ENCODE assay signal across 12 cellular contexts in genomic region chr9:127583605-127584053, GRCh38. TPM values are rescaled to one million over a fixed set of nuclear protein-coding genes. Genes with fewer than 3 reads are reported as not detected.
DNase-seq lines count a peak whose midpoint lies in the region; ATAC-seq and TF ChIP-seq lines count a peak whose summit lies in the region.
"Had no signal": no experiment of that assay in that cellular context is flagged by ENCODE, and none has a peak within 500 bp of the region (broad histone marks: within the 10 kb centered on the region; RNA-seq: fewer than 3 reads in every experiment).

No MANE protein-coding gene starts in this region.

- H3K27me3 Mint-ChIP-seq in CD4-positive, alpha-beta memory T cell = peaks cover 0 to 5% of the 10 kb centered on the region in 2 donors

- no peaks in the 10 kb centered on the region for H3K36me3 Mint-ChIP-seq in CD4-positive, alpha-beta memory T cell

- H3K4me1 ChIP-seq in GM23248 (ENCODE audit: insufficient read depth) (peaks cover 34% of the 10 kb centered on the region), RWPE2 (ENCODE audit: insufficient read depth, poor library complexity, severe bottlenecking) (peaks cover 27% of the 10 kb centered on the region), rectal smooth muscle tissue (ENCODE audit: control insufficient read depth, insufficient read depth, low read length) (peaks cover 12% of the 10 kb centered on the region)
- peaks cover 13% of the 10 kb centered on the region for H3K4me1 ChIP-seq in CD4-positive, alpha-beta memory T cell (ENCODE audit: insufficient read depth, low read length)

- intact Hi-C loops in CD4-positive, alpha-beta memory T cell (cut with micrococcal nuclease) = loop anchor here (10.0 kb wide), 1 partner anchor 369 kb away; no protein-coding TSS in a partner anchor

- H3K9me3 ChIP-seq in GM23248 (ENCODE audit: low read depth) (no peaks in the 10 kb centered on the region), RWPE2 (ENCODE audit: severe bottlenecking) (peaks cover 7% of the 10 kb centered on the region)
- no peaks in the 10 kb centered on the region for H3K9me3 ChIP-seq in CD4-positive, alpha-beta memory T cell (ENCODE audit: control insufficient read depth in 1 of 2, low read length in 2 of 2)

- H3F3A ChIP-seq in GM23248 (ENCODE audit: insufficient read depth) = peaks cover 47% of the 10 kb centered on the region

- H3K4me2 ChIP-seq in GM23248 (ENCODE audit: unreplicated experiment) = no peak overlapping the region

- H2AFZ ChIP-seq in GM23248 = no peak overlapping the region

- CTCF ChIA-PET in CD4-positive, alpha-beta memory T cell (lab: Charles Lee; ENCODE audit: partially characterized antibody) = interaction anchor here (1.2 to 9.2 kb wide), 7 partner anchors 27 to 286 kb away, joined by 3 to 78 read pairs (median 6); partner anchors contain the start of gene TOR2A

- in situ Hi-C loops in GM23248 (cut with MboI) = no loop called here

- peak overlapping the region in 2 of 7 donors; percentile 16 to 48 for H3K27ac Mint-ChIP-seq in CD4-positive, alpha-beta memory T cell
- H3K27ac Mint-ChIP-seq: T-helper 2 cell treated with Interferon-gamma antibody and Interleukin-4, amounts not matched to agents 5 μg/mL and 100 μg/mL, for 36 hours had no signal

- H4K20me1 ChIP-seq in GM23248 (ENCODE audit: insufficient read depth) = no peaks in the 10 kb centered on the region

- H3K27ac ChIP-seq in GM23248 (peak overlapping the region; percentile 80), RWPE2 (ENCODE audit: poor library complexity, severe bottlenecking) (peak overlapping the region; percentile 86), rectal smooth muscle tissue (ENCODE audit: low read depth, low read length) (peak overlapping the region; percentile 51)
- H3K27ac ChIP-seq in CD4-positive, alpha-beta memory T cell (ENCODE audit: low read depth, low read length) = no peak overlapping the region
- H3K27ac ChIP-seq: BLaER1 treated with 17β-estradiol and CSF1 and Interleukin-3, amounts not matched to agents 10 nM and 100 nM had no signal

- ATAC-seq in RWPE2 (ENCODE audit: low read depth) = peak; percentile 32
- ATAC-seq in esophagus mucosa = peak; percentile 40
- no peak for ATAC-seq in GM21825 (IDR thresholded peaks at IDR 0.05; ENCODE audit: unreplicated experiment)

- TF ChIP-seq CTCF in RWPE2 (IDR thresholded peaks at IDR 0.05; ENCODE audit: poor library complexity, severe bottlenecking) = no peak

- peaks cover 71% of the 10 kb centered on the region for H3K79me2 ChIP-seq in GM23248 (ENCODE audit: insufficient read depth)

- H3K4me3 Mint-ChIP-seq in CD4-positive, alpha-beta memory T cell = no peak overlapping the region
- H3K4me3 Mint-ChIP-seq: T-helper 2 cell treated with Interferon-gamma antibody and Interleukin-4, amounts not matched to agents 5 μg/mL and 100 μg/mL, for 36 hours had no signal

- DNase-seq in GM23248 = peak; percentile 77
- no peak for DNase-seq in RWPE2 (ENCODE audit: low spot score)
- no peak for DNase-seq in NOMO-1 treated with dmso at 0.1 percent for 144 hours (lab: John Stamatoyannopoulos, UW; ENCODE audit: unreplicated experiment)
- no peak for DNase-seq in HPDE6-E6E7 (ENCODE audit: extremely low spot score)
- DNase-seq in CD4-positive, alpha-beta memory T cell = no peak
- DNase-seq: effector CD4-positive, alpha-beta T cell; NCI-H2107 had no signal

- H3K9ac ChIP-seq in GM23248 (0 out of 2 replicates have a peak overlapping the region, but pooled peaks have one; percentile 28), rectal smooth muscle tissue (ENCODE audit: low read length) (no peak overlapping the region)
- H3K9ac ChIP-seq: BLaER1 treated with 17β-estradiol and CSF1 and Interleukin-3, amounts not matched to agents 10 nM and 100 nM had no signal

- H3K9me2 ChIP-seq in GM23248 (ENCODE audit: insufficient read depth) = no peaks in the 10 kb centered on the region

- H3K36me3 ChIP-seq in GM23248 (ENCODE audit: low read depth) (no peaks in the 10 kb centered on the region), RWPE2 (ENCODE audit: low read depth) (no peaks in the 10 kb centered on the region; the same call in 1 of the 2 replicates), rectal smooth muscle tissue (ENCODE audit: control insufficient read depth, insufficient read depth, low read length) (no peaks in the 10 kb centered on the region)
- H3K36me3 ChIP-seq in CD4-positive, alpha-beta memory T cell (ENCODE audit: insufficient read depth, low read length) = no peaks in the 10 kb centered on the region

- peaks cover 0 to 2% (median 0%) of the 10 kb centered on the region in 8 donors for H3K9me3 Mint-ChIP-seq in CD4-positive, alpha-beta memory T cell
- H3K9me3 Mint-ChIP-seq: T-helper 2 cell treated with Interferon-gamma antibody and Interleukin-4, amounts not matched to agents 5 μg/mL and 100 μg/mL, for 36 hours had no signal

- POLR2A ChIA-PET in CD4-positive, alpha-beta memory T cell (lab: Charles Lee; ENCODE audit: partially characterized antibody) = interaction anchor here (1.0 kb wide), 2 partner anchors 58 to 132 kb away, joined by 3 read pairs; partner anchors contain the start of gene LRSAM1

- H3K27me3 ChIP-seq in GM23248 (replicated peaks; ENCODE audit: insufficient read depth) = no peaks in the 10 kb centered on the region
- H3K27me3 ChIP-seq in RWPE2 (ENCODE audit: insufficient read depth, poor library complexity, severe bottlenecking) = no peaks in the 10 kb centered on the region
- no peaks in the 10 kb centered on the region for H3K27me3 ChIP-seq in rectal smooth muscle tissue (ENCODE audit: control insufficient read depth, insufficient read depth, low read length)
- H3K27me3 ChIP-seq in CD4-positive, alpha-beta memory T cell (ENCODE audit: insufficient read depth, low read length) = no peaks in the 10 kb centered on the region
- H3K27me3 ChIP-seq: BLaER1 treated with 17β-estradiol and CSF1 and Interleukin-3, amounts not matched to agents 10 nM and 100 nM had no signal

- WGBS in GM23248 (ENCODE audit: low coverage in 1 of 2, low lambda C conversion rate in 2 of 2, missing lambda C conversion rate in 2 of 2), 2 experiments = 0% methylated on average over 1 of the region's 1 CpG

- H3K4me3 ChIP-seq in GM23248 = no peak overlapping the region
- H3K4me3 ChIP-seq in RWPE2 (ENCODE audit: severe bottlenecking) = no peak overlapping the region
- no peak overlapping the region for H3K4me3 ChIP-seq in rectal smooth muscle tissue (ENCODE audit: low read length)
- H3K4me3 ChIP-seq in CD4-positive, alpha-beta memory T cell (ENCODE audit: low read length in 2 of 2) = no peak overlapping the region
- H3K4me3 ChIP-seq: BLaER1 treated with 17β-estradiol and CSF1 and Interleukin-3, amounts not matched to agents 10 nM and 100 nM had no signal

- H3K4me1 Mint-ChIP-seq in CD4-positive, alpha-beta memory T cell = peaks cover 11 to 18% (median 12%) of the 10 kb centered on the region in 4 donors

RNA-seq across cellular contexts. Expression of gene STXBP1, which starts 28.4 kb away (rescaled TPM):
- 28.5 and 61.8 TPM in 2 replicates for total RNA-seq in GM23248 (2014; rRNA removed; shearing (Covaris generic))
- polyA plus RNA-seq in GM23248 (2016; fragmentation: Nextera tagmentation; extraction: Ambion mirVana) = 42.3 and 43.7 TPM in 2 replicates
- total RNA-seq in esophagus mucosa = 10.1 TPM
- 10 to 100 TPM; 19.9 to 20.9 TPM for total RNA-seq in CD4-positive, alpha-beta memory T cell
- polyA plus RNA-seq in CD4-positive, alpha-beta memory T cell = 1 to 10 TPM; 4.8 to 5.5 TPM
